Comparison of ENCODE assay signal across 2 cellular contexts in genomic region chr4:174382938-174383605, GRCh38.
TF ChIP-seq lines count a peak whose summit lies in the region.
"Not testable (repeated sequence)": the region's sequence is repeated elsewhere in the genome, so short reads cannot be mapped to it uniquely, and the experiment has no call there.

No MANE protein-coding gene starts in this region.

TF ChIP-seq in A549, 52 proteins besides CTCF, POLR2A, EP300 and RAD21 (continued from another document):
- TF ChIP-seq ATOH8 (CRISPR knock-in tag; IDR thresholded peaks at IDR 0.05; ENCODE audit: low read depth) (peak; percentile 96), NPAS2 (CRISPR knock-in tag; IDR thresholded peaks at IDR 0.05; ENCODE audit: borderline replicate concordance) (peak; percentile 21; the same call in 1 of the 2 replicates), FOXS1 (CRISPR knock-in tag; IDR thresholded peaks at IDR 0.05) (peak; percentile 97)

TF ChIP-seq in K562, 482 proteins besides CTCF, POLR2A, EP300 and RAD21 (continued from another document):
- TF ChIP-seq, protein P1, sequence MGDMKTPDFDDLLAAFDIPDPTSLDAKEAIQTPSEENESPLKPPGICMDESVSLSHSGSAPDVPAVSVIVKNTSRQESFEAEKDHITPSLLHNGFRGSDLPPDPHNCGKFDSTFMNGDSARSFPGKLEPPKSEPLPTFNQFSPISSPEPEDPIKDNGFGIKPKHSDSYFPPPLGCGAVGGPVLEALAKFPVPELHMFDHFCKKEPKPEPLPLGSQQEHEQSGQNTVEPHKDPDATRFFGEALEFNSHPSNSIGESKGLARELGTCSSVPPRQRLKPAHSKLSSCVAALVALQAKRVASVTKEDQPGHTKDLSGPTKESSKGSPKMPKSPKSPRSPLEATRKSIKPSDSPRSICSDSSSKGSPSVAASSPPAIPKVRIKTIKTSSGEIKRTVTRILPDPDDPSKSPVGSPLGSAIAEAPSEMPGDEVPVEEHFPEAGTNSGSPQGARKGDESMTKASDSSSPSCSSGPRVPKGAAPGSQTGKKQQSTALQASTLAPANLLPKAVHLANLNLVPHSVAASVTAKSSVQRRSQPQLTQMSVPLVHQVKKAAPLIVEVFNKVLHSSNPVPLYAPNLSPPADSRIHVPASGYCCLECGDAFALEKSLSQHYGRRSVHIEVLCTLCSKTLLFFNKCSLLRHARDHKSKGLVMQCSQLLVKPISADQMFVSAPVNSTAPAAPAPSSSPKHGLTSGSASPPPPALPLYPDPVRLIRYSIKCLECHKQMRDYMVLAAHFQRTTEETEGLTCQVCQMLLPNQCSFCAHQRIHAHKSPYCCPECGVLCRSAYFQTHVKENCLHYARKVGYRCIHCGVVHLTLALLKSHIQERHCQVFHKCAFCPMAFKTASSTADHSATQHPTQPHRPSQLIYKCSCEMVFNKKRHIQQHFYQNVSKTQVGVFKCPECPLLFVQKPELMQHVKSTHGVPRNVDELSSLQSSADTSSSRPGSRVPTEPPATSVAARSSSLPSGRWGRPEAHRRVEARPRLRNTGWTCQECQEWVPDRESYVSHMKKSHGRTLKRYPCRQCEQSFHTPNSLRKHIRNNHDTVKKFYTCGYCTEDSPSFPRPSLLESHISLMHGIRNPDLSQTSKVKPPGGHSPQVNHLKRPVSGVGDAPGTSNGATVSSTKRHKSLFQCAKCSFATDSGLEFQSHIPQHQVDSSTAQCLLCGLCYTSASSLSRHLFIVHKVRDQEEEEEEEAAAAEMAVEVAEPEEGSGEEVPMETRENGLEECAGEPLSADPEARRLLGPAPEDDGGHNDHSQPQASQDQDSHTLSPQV (IDR thresholded peaks at IDR 0.05) = peak; percentile 93
- TF ChIP-seq DDX20 (tag; IDR thresholded peaks at IDR 0.05; ENCODE audit: low read depth) = peak; percentile 21; the same call in 1 of the 2 replicates
- TF ChIP-seq, protein P2, sequence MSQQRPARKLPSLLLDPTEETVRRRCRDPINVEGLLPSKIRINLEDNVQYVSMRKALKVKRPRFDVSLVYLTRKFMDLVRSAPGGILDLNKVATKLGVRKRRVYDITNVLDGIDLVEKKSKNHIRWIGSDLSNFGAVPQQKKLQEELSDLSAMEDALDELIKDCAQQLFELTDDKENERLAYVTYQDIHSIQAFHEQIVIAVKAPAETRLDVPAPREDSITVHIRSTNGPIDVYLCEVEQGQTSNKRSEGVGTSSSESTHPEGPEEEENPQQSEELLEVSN (IDR thresholded peaks at IDR 0.05; ENCODE audit: borderline replicate concordance in 1 of 2, extremely low read depth in 1 of 2, insufficient read depth in 1 of 2, insufficient read length in 1 of 2, low read depth in 1 of 2, low read length in 1 of 2, poor library complexity in 1 of 2, severe bottlenecking in 1 of 2) = peak in 1 of 2 experiments; percentile 14
- TF ChIP-seq, protein P3, sequence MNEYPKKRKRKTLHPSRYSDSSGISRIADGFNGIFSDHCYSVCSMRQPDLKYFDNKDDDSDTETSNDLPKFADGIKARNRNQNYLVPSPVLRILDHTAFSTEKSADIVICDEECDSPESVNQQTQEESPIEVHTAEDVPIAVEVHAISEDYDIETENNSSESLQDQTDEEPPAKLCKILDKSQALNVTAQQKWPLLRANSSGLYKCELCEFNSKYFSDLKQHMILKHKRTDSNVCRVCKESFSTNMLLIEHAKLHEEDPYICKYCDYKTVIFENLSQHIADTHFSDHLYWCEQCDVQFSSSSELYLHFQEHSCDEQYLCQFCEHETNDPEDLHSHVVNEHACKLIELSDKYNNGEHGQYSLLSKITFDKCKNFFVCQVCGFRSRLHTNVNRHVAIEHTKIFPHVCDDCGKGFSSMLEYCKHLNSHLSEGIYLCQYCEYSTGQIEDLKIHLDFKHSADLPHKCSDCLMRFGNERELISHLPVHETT (CRISPR knock-in tag; conservative IDR thresholded peaks at IDR 0.05 in 1 of 2, IDR thresholded peaks at IDR 0.05 in 1 of 2) = peak in 1 of 2 experiments; percentile 47; a peak in 1 of 4 replicates
- peak; percentile 23; the same call in 1 of the 2 replicates for TF ChIP-seq ARID1B (IDR thresholded peaks at IDR 0.05)
- TF ChIP-seq IRF9 (tag; IDR thresholded peaks at IDR 0.05) = peak; percentile 67; the same call in 1 of the 2 replicates
- TF ChIP-seq, protein P4, sequence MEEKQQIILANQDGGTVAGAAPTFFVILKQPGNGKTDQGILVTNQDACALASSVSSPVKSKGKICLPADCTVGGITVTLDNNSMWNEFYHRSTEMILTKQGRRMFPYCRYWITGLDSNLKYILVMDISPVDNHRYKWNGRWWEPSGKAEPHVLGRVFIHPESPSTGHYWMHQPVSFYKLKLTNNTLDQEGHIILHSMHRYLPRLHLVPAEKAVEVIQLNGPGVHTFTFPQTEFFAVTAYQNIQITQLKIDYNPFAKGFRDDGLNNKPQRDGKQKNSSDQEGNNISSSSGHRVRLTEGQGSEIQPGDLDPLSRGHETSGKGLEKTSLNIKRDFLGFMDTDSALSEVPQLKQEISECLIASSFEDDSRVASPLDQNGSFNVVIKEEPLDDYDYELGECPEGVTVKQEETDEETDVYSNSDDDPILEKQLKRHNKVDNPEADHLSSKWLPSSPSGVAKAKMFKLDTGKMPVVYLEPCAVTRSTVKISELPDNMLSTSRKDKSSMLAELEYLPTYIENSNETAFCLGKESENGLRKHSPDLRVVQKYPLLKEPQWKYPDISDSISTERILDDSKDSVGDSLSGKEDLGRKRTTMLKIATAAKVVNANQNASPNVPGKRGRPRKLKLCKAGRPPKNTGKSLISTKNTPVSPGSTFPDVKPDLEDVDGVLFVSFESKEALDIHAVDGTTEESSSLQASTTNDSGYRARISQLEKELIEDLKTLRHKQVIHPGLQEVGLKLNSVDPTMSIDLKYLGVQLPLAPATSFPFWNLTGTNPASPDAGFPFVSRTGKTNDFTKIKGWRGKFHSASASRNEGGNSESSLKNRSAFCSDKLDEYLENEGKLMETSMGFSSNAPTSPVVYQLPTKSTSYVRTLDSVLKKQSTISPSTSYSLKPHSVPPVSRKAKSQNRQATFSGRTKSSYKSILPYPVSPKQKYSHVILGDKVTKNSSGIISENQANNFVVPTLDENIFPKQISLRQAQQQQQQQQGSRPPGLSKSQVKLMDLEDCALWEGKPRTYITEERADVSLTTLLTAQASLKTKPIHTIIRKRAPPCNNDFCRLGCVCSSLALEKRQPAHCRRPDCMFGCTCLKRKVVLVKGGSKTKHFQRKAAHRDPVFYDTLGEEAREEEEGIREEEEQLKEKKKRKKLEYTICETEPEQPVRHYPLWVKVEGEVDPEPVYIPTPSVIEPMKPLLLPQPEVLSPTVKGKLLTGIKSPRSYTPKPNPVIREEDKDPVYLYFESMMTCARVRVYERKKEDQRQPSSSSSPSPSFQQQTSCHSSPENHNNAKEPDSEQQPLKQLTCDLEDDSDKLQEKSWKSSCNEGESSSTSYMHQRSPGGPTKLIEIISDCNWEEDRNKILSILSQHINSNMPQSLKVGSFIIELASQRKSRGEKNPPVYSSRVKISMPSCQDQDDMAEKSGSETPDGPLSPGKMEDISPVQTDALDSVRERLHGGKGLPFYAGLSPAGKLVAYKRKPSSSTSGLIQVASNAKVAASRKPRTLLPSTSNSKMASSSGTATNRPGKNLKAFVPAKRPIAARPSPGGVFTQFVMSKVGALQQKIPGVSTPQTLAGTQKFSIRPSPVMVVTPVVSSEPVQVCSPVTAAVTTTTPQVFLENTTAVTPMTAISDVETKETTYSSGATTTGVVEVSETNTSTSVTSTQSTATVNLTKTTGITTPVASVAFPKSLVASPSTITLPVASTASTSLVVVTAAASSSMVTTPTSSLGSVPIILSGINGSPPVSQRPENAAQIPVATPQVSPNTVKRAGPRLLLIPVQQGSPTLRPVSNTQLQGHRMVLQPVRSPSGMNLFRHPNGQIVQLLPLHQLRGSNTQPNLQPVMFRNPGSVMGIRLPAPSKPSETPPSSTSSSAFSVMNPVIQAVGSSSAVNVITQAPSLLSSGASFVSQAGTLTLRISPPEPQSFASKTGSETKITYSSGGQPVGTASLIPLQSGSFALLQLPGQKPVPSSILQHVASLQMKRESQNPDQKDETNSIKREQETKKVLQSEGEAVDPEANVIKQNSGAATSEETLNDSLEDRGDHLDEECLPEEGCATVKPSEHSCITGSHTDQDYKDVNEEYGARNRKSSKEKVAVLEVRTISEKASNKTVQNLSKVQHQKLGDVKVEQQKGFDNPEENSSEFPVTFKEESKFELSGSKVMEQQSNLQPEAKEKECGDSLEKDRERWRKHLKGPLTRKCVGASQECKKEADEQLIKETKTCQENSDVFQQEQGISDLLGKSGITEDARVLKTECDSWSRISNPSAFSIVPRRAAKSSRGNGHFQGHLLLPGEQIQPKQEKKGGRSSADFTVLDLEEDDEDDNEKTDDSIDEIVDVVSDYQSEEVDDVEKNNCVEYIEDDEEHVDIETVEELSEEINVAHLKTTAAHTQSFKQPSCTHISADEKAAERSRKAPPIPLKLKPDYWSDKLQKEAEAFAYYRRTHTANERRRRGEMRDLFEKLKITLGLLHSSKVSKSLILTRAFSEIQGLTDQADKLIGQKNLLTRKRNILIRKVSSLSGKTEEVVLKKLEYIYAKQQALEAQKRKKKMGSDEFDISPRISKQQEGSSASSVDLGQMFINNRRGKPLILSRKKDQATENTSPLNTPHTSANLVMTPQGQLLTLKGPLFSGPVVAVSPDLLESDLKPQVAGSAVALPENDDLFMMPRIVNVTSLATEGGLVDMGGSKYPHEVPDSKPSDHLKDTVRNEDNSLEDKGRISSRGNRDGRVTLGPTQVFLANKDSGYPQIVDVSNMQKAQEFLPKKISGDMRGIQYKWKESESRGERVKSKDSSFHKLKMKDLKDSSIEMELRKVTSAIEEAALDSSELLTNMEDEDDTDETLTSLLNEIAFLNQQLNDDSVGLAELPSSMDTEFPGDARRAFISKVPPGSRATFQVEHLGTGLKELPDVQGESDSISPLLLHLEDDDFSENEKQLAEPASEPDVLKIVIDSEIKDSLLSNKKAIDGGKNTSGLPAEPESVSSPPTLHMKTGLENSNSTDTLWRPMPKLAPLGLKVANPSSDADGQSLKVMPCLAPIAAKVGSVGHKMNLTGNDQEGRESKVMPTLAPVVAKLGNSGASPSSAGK (IDR thresholded peaks at IDR 0.05) = peak; percentile 45
- TF ChIP-seq, protein P5, sequence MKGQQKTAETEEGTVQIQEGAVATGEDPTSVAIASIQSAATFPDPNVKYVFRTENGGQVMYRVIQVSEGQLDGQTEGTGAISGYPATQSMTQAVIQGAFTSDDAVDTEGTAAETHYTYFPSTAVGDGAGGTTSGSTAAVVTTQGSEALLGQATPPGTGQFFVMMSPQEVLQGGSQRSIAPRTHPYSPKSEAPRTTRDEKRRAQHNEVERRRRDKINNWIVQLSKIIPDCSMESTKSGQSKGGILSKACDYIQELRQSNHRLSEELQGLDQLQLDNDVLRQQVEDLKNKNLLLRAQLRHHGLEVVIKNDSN (CRISPR knock-in tag; IDR thresholded peaks at IDR 0.05) = peak; percentile 72
- TF ChIP-seq, protein P6, sequence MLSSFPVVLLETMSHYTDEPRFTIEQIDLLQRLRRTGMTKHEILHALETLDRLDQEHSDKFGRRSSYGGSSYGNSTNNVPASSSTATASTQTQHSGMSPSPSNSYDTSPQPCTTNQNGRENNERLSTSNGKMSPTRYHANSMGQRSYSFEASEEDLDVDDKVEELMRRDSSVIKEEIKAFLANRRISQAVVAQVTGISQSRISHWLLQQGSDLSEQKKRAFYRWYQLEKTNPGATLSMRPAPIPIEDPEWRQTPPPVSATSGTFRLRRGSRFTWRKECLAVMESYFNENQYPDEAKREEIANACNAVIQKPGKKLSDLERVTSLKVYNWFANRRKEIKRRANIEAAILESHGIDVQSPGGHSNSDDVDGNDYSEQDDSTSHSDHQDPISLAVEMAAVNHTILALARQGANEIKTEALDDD (IDR thresholded peaks at IDR 0.05) = peak; percentile 30; the same call in 1 of the 2 replicates
- peak; percentile 47; the same call in 1 of the 2 replicates for TF ChIP-seq L3MBTL2 (IDR thresholded peaks at IDR 0.05)
- peak; percentile 25; the same call in 1 of the 2 replicates for TF ChIP-seq CTBP1 (IDR thresholded peaks at IDR 0.05; ENCODE audit: borderline replicate concordance)
- TF ChIP-seq, protein P7, sequence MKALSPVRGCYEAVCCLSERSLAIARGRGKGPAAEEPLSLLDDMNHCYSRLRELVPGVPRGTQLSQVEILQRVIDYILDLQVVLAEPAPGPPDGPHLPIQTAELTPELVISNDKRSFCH (CRISPR knock-in tag; IDR thresholded peaks at IDR 0.05) = not testable (repeated sequence)
- TF ChIP-seq, protein P7 (tag; IDR thresholded peaks at IDR 0.05) = peak; percentile 70; the same call in 1 of the 2 replicates
- peak in 1 of 2 experiments; percentile 44; a peak in 1 of 4 replicates for TF ChIP-seq SRF (CRISPR knock-in tag; IDR thresholded peaks at IDR 0.05)
- peak; percentile 37 for TF ChIP-seq CBFA2T3 (IDR thresholded peaks at IDR 0.05)
- TF ChIP-seq ZNF311 (CRISPR knock-in tag; IDR thresholded peaks at IDR 0.05) = 0 out of 2 replicates have a peak, but pooled peaks have one; percentile 39
- 0 out of 2 replicates have a peak, but pooled peaks have one; percentile 32 for TF ChIP-seq DPF2 (IDR thresholded peaks at IDR 0.05)
TF ChIP-seq in K562: peak in this region for 17; not testable (repeated sequence) for 465.
